In the genomic region with DNA sequence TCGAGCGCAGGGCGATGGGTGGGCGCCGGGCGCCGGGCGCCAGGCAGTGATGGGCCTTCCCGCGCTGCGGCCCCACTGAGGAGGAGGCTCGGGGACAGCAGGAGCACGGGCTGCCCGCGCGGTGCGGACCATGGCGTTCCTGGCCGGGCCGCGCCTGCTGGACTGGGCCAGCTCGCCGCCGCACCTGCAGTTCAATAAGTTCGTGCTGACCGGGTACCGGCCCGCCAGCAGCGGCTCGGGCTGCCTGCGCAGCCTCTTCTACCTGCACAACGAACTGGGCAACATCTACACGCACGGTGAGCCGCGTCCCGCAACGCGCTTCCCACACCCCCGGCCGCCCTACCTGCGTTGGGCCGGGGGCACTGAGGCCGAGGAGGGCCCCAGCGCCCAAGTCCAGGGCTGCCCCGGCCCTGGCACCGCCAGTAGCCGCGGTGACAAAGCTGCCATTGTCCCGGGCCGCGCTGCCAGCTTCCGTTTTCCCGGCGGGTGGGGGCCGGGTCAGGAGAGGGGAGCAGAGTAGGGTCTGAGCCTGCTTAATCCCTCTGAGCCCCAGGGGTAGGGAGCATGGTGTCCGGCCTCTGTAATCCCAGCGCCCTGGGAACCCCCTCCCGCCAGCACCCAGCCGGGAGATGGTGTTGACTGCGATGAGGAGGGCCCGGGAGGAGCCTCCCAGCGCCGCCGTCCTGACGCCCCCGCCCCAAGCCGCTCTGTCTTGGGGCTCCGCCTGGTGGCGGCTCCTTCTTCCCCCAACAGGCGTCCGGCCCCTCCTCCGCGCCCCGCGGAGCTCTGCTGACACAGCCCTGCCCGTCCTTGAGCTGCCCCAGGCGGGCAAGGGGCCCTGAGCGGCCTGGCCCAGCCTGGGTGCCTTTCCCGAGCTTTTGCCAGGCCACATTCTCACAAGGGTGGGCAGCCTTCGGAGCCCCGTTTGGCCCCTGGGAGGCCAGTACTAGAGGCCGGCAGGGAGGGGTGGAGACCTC, we compare ENCODE assay signal across 1 cellular context.
TF ChIP-seq lines count a peak whose summit lies in the region.

No MANE protein-coding gene starts in this region.

TF ChIP-seq in HEK293, 187 proteins besides CTCF, POLR2A, EP300 and RAD21 (continued from another document):
- TF ChIP-seq ZBTB26 (tag by site-specific recombination; optimal IDR thresholded peaks at IDR 0.05) = peak; percentile 51
- TF ChIP-seq, protein P1, sequence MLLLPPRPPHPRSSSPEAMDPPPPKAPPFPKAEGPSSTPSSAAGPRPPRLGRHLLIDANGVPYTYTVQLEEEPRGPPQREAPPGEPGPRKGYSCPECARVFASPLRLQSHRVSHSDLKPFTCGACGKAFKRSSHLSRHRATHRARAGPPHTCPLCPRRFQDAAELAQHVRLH (tag by site-specific recombination; IDR thresholded peaks at IDR 0.05) = no peak
- peak; percentile 98 for TF ChIP-seq ZBTB20 (tag by site-specific recombination; IDR thresholded peaks at IDR 0.05)
- TF ChIP-seq ZFP37 (tag by site-specific recombination; IDR thresholded peaks at IDR 0.05) = peak; percentile 67; the same call in 1 of the 2 replicates
- no peak for TF ChIP-seq ZNF341 (tag by site-specific recombination; IDR thresholded peaks at IDR 0.05; ENCODE audit: low read depth)
- TF ChIP-seq ZNF596 (tag by site-specific recombination; IDR thresholded peaks at IDR 0.05) = no peak
- TF ChIP-seq ZNF133 (tag by site-specific recombination; IDR thresholded peaks at IDR 0.05) = no peak
- no peak for TF ChIP-seq GLI2 (tag by site-specific recombination; IDR thresholded peaks at IDR 0.05; ENCODE audit: borderline replicate concordance, low read depth)
- peak; percentile 83 for TF ChIP-seq ZNF660 (tag by site-specific recombination; IDR thresholded peaks at IDR 0.05)
- TF ChIP-seq GLIS2 (tag by site-specific recombination; IDR thresholded peaks at IDR 0.05) = peak; percentile 92
- TF ChIP-seq ZNF664 (tag by site-specific recombination; IDR thresholded peaks at IDR 0.05) = no peak
- TF ChIP-seq, protein P2, sequence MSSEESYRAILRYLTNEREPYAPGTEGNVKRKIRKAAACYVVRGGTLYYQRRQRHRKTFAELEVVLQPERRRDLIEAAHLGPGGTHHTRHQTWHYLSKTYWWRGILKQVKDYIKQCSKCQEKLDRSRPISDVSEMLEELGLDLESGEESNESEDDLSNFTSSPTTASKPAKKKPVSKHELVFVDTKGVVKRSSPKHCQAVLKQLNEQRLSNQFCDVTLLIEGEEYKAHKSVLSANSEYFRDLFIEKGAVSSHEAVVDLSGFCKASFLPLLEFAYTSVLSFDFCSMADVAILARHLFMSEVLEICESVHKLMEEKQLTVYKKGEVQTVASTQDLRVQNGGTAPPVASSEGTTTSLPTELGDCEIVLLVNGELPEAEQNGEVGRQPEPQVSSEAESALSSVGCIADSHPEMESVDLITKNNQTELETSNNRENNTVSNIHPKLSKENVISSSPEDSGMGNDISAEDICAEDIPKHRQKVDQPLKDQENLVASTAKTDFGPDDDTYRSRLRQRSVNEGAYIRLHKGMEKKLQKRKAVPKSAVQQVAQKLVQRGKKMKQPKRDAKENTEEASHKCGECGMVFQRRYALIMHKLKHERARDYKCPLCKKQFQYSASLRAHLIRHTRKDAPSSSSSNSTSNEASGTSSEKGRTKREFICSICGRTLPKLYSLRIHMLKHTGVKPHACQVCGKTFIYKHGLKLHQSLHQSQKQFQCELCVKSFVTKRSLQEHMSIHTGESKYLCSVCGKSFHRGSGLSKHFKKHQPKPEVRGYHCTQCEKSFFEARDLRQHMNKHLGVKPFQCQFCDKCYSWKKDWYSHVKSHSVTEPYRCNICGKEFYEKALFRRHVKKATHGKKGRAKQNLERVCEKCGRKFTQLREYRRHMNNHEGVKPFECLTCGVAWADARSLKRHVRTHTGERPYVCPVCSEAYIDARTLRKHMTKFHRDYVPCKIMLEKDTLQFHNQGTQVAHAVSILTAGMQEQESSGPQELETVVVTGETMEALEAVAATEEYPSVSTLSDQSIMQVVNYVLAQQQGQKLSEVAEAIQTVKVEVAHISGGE (tag by site-specific recombination; conservative IDR thresholded peaks at IDR 0.05; ENCODE audit: low read depth) = peak; percentile 25; the same call in 1 of the 2 replicates
- TF ChIP-seq KLF8 (tag by site-specific recombination; IDR thresholded peaks at IDR 0.05) = peak; percentile 88
